In the genomic region with DNA sequence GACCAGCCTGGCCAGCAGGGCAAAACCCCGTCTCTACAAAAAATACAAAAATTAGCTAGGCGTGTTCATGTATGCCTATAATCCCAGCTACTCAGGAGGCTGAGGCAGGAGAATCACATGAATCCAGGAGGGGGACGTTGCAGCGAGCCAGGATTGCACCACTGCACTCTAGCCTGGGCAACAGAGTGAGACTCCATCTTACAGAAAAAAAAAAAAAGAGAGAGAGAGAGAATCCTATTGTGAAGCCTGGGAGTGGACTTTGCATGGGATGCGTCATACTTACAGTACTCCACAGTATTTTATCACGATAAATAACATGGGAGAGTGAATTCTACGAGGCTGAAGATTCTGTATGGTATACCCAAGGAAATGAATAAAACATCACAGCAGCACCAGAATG, we compare ENCODE assay signal across 29 cellular contexts.
"Had no signal": no experiment of that assay in that cellular context is flagged by ENCODE, and none has a peak within 500 bp of the region (broad histone marks: within the 10 kb centered on the region; RNA-seq: fewer than 3 reads in every experiment).

No MANE protein-coding gene starts in this region.

- H3K36me3 Mint-ChIP-seq: activated naive CD4-positive, alpha-beta T cell treated with anti-CD3 and anti-CD28 coated beads, Interleukin-2, amount 50 U/mL, for 72 hours had no signal

- H3K36me3 ChIP-seq: adrenal gland, brain microvascular endothelial cell, SJCRH30 had no signal

- H3K4me3 ChIP-seq: adrenal gland, SJCRH30, SK-N-MC had no signal

- H3K4me1 Mint-ChIP-seq: activated CD4-positive, alpha-beta T cell treated with anti-CD3 and anti-CD28 coated beads for 36 hours; activated CD4-positive, alpha-beta T cell treated with anti-CD3 and anti-CD28 coated beads, Interleukin-2, amount 10 ng/mL, durations not matched to agents 7 days and 5 days had no signal

- H3K9me3 Mint-ChIP-seq: activated CD4-positive, alpha-beta T cell treated with anti-CD3 and anti-CD28 coated beads, Interleukin-2, amount 10 ng/mL, durations not matched to agents 7 days and 5 days; activated naive CD4-positive, alpha-beta T cell treated with anti-CD3 and anti-CD28 coated beads for 36 hours; activated naive CD4-positive, alpha-beta T cell treated with anti-CD3 and anti-CD28 coated beads, Interleukin-2, amount 50 U/mL, for 72 hours; activated T-cell treated with anti-CD3 and anti-CD28 coated beads, Interleukin-2, amount 50 U/mL, for 24 hours; activated T-helper 2 cell treated with anti-CD3 and anti-CD28 coated beads, Interferon-gamma antibody, Interleukin-2, Interleukin-4, amounts not matched to agents 10 μg/mL and 5 μg/mL and 100 μg/mL, durations not matched to agents 14 hours and 24 hours and 36 hours; T-helper 1 cell treated with Interleukin-12 subunit alpha and Interleukin-12 subunit beta and Interleukin-4 antibody, amounts not matched to agents 30 μg/mL and 1 μg/mL, for 36 hours; T-helper 2 cell treated with Interferon-gamma antibody and Interleukin-4, amounts not matched to agents 5 μg/mL and 100 μg/mL, for 36 hours had no signal

- H3K27me3 ChIP-seq: adrenal gland, brain microvascular endothelial cell, SJCRH30 had no signal

- H3K4me1 ChIP-seq: adrenal gland, SJCRH30 had no signal

- H3K4me2 ChIP-seq: KMS-11 had no signal

- H3K27ac ChIP-seq: adrenal gland, brain microvascular endothelial cell, KMS-11, SJCRH30, SK-N-MC had no signal

- ATAC-seq: activated CD4-positive, alpha-beta T cell treated with anti-CD3 and anti-CD28 coated beads for 36 hours; activated CD4-positive, CD25-positive, alpha-beta regulatory T cell treated with anti-CD3 and anti-CD28 coated beads, Interleukin-2, amount 50 U/mL, for 24 hours; activated CD8-positive, alpha-beta T cell treated with anti-CD3 and anti-CD28 coated beads, Interleukin-2, amount 10 ng/mL, durations not matched to agents 7 days and 5 days; activated naive CD4-positive, alpha-beta T cell treated with anti-CD3 and anti-CD28 coated beads, Interleukin-2, amount 50 U/mL, for 72 hours; Panc1 had no signal

- H3K27ac Mint-ChIP-seq: activated CD4-positive, alpha-beta T cell treated with anti-CD3 and anti-CD28 coated beads for 36 hours; activated CD4-positive, alpha-beta T cell treated with anti-CD3 and anti-CD28 coated beads, Interleukin-2, amount 10 ng/mL, durations not matched to agents 7 days and 5 days; activated CD8-positive, alpha-beta T cell treated with anti-CD3 and anti-CD28 coated beads, Interleukin-2, amount 10 ng/mL, durations not matched to agents 7 days and 5 days; activated naive CD4-positive, alpha-beta T cell treated with anti-CD3 and anti-CD28 coated beads for 36 hours; activated naive CD4-positive, alpha-beta T cell treated with anti-CD3 and anti-CD28 coated beads, Interleukin-2, amount 50 U/mL, for 72 hours; activated T-cell treated with anti-CD3 and anti-CD28 coated beads, Interleukin-2, amount 50 U/mL, for 24 hours; activated T-helper 2 cell treated with anti-CD3 and anti-CD28 coated beads, Interferon-gamma antibody, Interleukin-2, Interleukin-4, amounts not matched to agents 10 μg/mL and 5 μg/mL and 100 μg/mL, durations not matched to agents 14 hours and 24 hours and 36 hours; T-helper 1 cell treated with Interleukin-12 subunit alpha and Interleukin-12 subunit beta and Interleukin-4 antibody, amounts not matched to agents 30 μg/mL and 1 μg/mL, for 36 hours; T-helper 2 cell treated with Interferon-gamma antibody and Interleukin-4, amounts not matched to agents 5 μg/mL and 100 μg/mL, for 36 hours had no signal

- DNase-seq: activated CD4-positive, alpha-beta T cell treated with anti-CD3 and anti-CD28 coated beads for 36 hours; activated CD4-positive, alpha-beta T cell treated with anti-CD3 and anti-CD28 coated beads, Interleukin-2, amount 10 ng/mL, durations not matched to agents 7 days and 5 days; activated CD4-positive, alpha-beta T cell treated with anti-CD3 and anti-CD28 coated beads, Interleukin-2, amount 50 U/mL, for 48 hours; activated CD8-positive, alpha-beta T cell treated with anti-CD3 and anti-CD28 coated beads, Interleukin-2, amount 10 ng/mL, durations not matched to agents 7 days and 5 days; activated gamma-delta T cell treated with Interleukin-2 at 50 U/mL for 16 hours; activated naive CD4-positive, alpha-beta T cell treated with anti-CD3 and anti-CD28 coated beads for 36 hours; activated T-cell treated with anti-CD3 and anti-CD28 coated beads, Interleukin-2, amount 50 U/mL, for 24 hours; adrenal gland; aorta; brain microvascular endothelial cell; central memory CD4-positive, alpha-beta T cell; MM.1S; MV-4-11; NCI-H1092; NCI-H1436 treated with DMSO at 0.1 percent for 48 hours; NCI-H1694 treated with DMSO at 0.1 percent for 48 hours; NCI-H2029; NCI-H345; NCI-H524 treated with DMSO at 0.1 percent for 48 hours; SHP77; SJCRH30 had no signal

- H3K4me3 Mint-ChIP-seq: activated CD4-positive, alpha-beta T cell treated with anti-CD3 and anti-CD28 coated beads for 36 hours; activated CD4-positive, alpha-beta T cell treated with anti-CD3 and anti-CD28 coated beads, Interleukin-2, amount 10 ng/mL, durations not matched to agents 7 days and 5 days; activated CD8-positive, alpha-beta T cell treated with anti-CD3 and anti-CD28 coated beads, Interleukin-2, amount 10 ng/mL, durations not matched to agents 7 days and 5 days; activated naive CD4-positive, alpha-beta T cell treated with anti-CD3 and anti-CD28 coated beads for 36 hours; activated T-cell treated with anti-CD3 and anti-CD28 coated beads, Interleukin-2, amount 50 U/mL, for 24 hours; T-helper 1 cell treated with Interleukin-12 subunit alpha and Interleukin-12 subunit beta and Interleukin-4 antibody, amounts not matched to agents 30 μg/mL and 1 μg/mL, for 36 hours; T-helper 2 cell treated with Interferon-gamma antibody and Interleukin-4, amounts not matched to agents 5 μg/mL and 100 μg/mL, for 36 hours had no signal

- H3K9me3 ChIP-seq: adrenal gland, SJCRH30 had no signal
